ENCODE assay signal across 1 cellular context in the genomic region with DNA sequence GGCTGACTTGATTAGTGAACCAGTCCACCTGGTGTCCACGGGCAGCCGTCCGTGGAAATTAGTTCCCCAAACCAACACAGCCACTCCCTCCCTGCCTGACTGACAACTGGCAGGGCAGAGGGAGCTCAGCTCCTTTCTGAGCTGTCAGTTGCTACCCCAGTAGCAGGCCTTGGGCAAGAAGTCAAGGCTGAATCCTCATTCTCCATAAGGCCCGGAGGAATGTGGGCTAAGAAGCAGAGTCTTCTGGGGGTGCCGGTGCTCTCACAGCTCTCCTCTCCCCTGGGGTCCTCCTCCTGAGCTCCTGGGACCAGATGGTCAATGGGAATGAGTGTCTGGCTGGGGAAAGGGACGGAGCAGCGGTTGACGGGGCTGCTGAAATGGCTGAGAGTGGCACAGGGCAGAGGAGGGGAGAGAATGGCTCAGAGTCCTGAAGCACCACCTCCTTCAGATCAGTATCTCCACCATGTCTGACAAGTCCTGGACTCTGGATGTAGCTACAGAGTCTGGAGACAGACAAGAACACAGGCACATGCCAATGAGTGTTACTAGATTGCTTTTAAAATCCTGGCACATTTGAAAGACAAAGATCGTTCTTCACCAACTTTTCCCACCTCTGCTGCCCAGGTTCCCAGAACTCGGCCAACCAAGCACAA.
TF ChIP-seq lines count a peak whose summit lies in the region.

No MANE protein-coding gene starts in this region.

TF ChIP-seq in HCT116, 20 proteins besides CTCF, POLR2A, EP300 and RAD21 (continued from another document):
- TF ChIP-seq, protein P1, sequence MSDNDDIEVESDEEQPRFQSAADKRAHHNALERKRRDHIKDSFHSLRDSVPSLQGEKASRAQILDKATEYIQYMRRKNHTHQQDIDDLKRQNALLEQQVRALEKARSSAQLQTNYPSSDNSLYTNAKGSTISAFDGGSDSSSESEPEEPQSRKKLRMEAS (IDR thresholded peaks at IDR 0.05): no peak
- TF ChIP-seq ZNF274 (IDR thresholded peaks at IDR 0.05; ENCODE audit: low read depth, low read length) (no peak), EGR1 (IDR thresholded peaks at IDR 0.05; ENCODE audit: low read depth) (no peak), YY1 (IDR thresholded peaks at IDR 0.05; ENCODE audit: extremely low read depth, insufficient replicate concordance, low read depth, low read length) (no peak)
